16 cellular contexts compared by ENCODE assay signal in the genomic region with DNA sequence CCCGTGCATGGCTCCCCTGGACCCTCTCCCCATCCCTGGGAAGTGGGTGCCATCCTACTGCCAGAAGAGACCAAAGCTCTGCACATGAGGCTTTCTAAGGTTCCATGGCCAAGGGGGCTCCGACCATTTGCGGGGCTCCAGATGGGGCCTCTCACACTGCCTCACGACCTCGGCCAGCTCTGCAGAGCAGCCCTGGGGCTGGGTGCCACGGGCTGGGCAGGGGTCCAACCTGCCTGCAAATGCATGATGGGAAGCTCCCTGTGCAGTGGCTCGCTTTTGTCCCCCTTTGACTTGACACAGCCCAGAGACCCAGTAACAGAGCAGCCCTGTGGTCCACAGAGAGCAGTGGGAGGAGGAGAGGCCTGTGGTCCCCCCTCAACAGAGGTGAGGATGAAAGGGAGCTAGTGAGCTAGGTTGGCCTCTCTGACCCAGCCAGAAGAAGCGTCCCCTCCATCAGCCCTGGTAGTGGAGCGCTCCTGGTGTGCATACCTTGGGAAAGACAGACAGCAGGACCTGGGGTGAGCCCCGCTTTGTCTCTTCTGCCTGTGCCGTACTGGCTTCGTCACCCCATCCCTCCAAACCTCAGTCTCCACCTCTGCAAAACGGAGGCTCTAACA.
DNase-seq lines count a peak whose midpoint lies in the region; ATAC-seq and TF ChIP-seq lines count a peak whose summit lies in the region.
"Had no signal": no experiment of that assay in that cellular context is flagged by ENCODE, and none has a peak within 500 bp of the region (broad histone marks: within the 10 kb centered on the region; RNA-seq: fewer than 3 reads in every experiment).

No MANE protein-coding gene starts in this region.

- TF ChIP-seq POLR2A in right lobe of liver (IDR thresholded peaks at IDR 0.05): no peak

- H2AFZ ChIP-seq in trophoblast cell (ENCODE audit: insufficient read depth, low read length, poor library complexity): no peak overlapping the region

- WGBS in endodermal cell (ENCODE audit: insufficient coverage in 1 of 2, insufficient read length in 1 of 2), 2 experiments: 88 to 94% methylated on average over 8 to 13 of the region's 13 CpGs
- 62% methylated on average over 7 of the region's 13 CpGs for WGBS in right lobe of liver (ENCODE audit: insufficient coverage, low coverage, low lambda C conversion rate, missing lambda C conversion rate)
- WGBS in trophoblast cell (ENCODE audit: extremely low coverage, insufficient coverage, insufficient read length): no CpG with 5 or more reads among the region's 13 CpGs

- no peaks in the 10 kb centered on the region for H3K36me3 Mint-ChIP-seq in endodermal cell (ENCODE audit: low read depth)
- no peaks in the 10 kb centered on the region for H3K36me3 Mint-ChIP-seq in stimulated activated effector memory CD8-positive, alpha-beta T cell treated with anti-CD3 and anti-CD28 coated beads, Interleukin-12 subunit alpha, Interleukin-12 subunit beta, amount 100 ng/mL, for 72 hours
- H3K36me3 Mint-ChIP-seq: CD14-positive monocyte; CD4-positive, alpha-beta memory T cell had no signal

- H3K27ac ChIP-seq in C4-2B (peak overlapping the region; percentile 52), endodermal cell (ENCODE audit: low read depth, low read length) (no peak overlapping the region), right lobe of liver (no peak overlapping the region), trophoblast cell (ENCODE audit: low read depth, low read length) (no peak overlapping the region)
- H3K27ac ChIP-seq: 22Rv1, A549 had no signal

- H4K91ac ChIP-seq in trophoblast cell (ENCODE audit: low read depth, low read length): no peak overlapping the region

- DNase-seq in endodermal cell: peak; percentile 24
- DNase-seq in right lobe of liver: no peak
- DNase-seq in stimulated activated effector memory CD8-positive, alpha-beta T cell treated with anti-CD3 and anti-CD28 coated beads, Interleukin-12 subunit alpha, Interleukin-12 subunit beta, amount 100 ng/mL, for 72 hours (ENCODE audit: low spot score in 2 of 2): no peak
- no peak for DNase-seq in NCI-H69 (lab: John Stamatoyannopoulos, UW)
- DNase-seq in trophoblast cell: no peak
- DNase-seq: AML-193; Calu3; CD4-positive, alpha-beta memory T cell; DMS79 treated with DMSO at 0.1 percent for 48 hours; GF-D8; H9 had no signal

- H3K4me2 ChIP-seq in trophoblast cell (ENCODE audit: low read length): no peak overlapping the region
- H3K4me2 ChIP-seq: A549 had no signal

- H3K79me2 ChIP-seq in trophoblast cell (ENCODE audit: control insufficient read depth, insufficient read depth, low read length, poor library complexity): no peaks in the 10 kb centered on the region

- peaks cover 6% of the 10 kb centered on the region for H3K27me3 Mint-ChIP-seq in endodermal cell (ENCODE audit: insufficient read depth)

- peaks cover 2% of the 10 kb centered on the region for H3K79me1 ChIP-seq in trophoblast cell (ENCODE audit: low read length)

- TF ChIP-seq CTCF in C4-2B (conservative IDR thresholded peaks at IDR 0.05) (no peak), endodermal cell (conservative IDR thresholded peaks at IDR 0.05) (no peak), right lobe of liver (IDR thresholded peaks at IDR 0.05) (no peak)

- H3K9ac ChIP-seq in endodermal cell (ENCODE audit: extremely low read depth, low read length, poor library complexity, severe bottlenecking): no peak overlapping the region
- no peak overlapping the region for H3K9ac ChIP-seq in trophoblast cell (ENCODE audit: low read length)

- peak; percentile 2 to 42 (median 25) for ATAC-seq in right lobe of liver
- ATAC-seq in stimulated activated effector memory CD8-positive, alpha-beta T cell treated with anti-CD3 and anti-CD28 coated beads, Interleukin-12 subunit alpha, Interleukin-12 subunit beta, amount 100 ng/mL, for 72 hours: peak; percentile 2
- no peak for ATAC-seq in HG03457 (IDR thresholded peaks at IDR 0.05; ENCODE audit: unreplicated experiment)
- ATAC-seq: A549 had no signal

- H3K4me3 ChIP-seq in endodermal cell (ENCODE audit: low read length) (no peak overlapping the region), right lobe of liver (no peak overlapping the region), trophoblast cell (ENCODE audit: low read depth, low read length) (no peak overlapping the region)
- H3K4me3 ChIP-seq: A549 had no signal

- no peak overlapping the region for H3K18ac ChIP-seq in trophoblast cell (ENCODE audit: low read length)

- H3K27me3 ChIP-seq in endodermal cell (ENCODE audit: control insufficient read depth, insufficient read depth, low read length, poor library complexity, severe bottlenecking) (no peaks in the 10 kb centered on the region), right lobe of liver (no peaks in the 10 kb centered on the region), trophoblast cell (ENCODE audit: insufficient read depth, low read length) (no peaks in the 10 kb centered on the region)

- no peak overlapping the region for H2BK5ac ChIP-seq in trophoblast cell (ENCODE audit: low read depth, low read length, poor library complexity)

- no peak overlapping the region for H2BK12ac ChIP-seq in trophoblast cell (ENCODE audit: low read length)

- intact Hi-C loops in right lobe of liver (cut with DNase I): no loop called here

- H3K4me1 Mint-ChIP-seq in endodermal cell: peaks cover 22% of the 10 kb centered on the region
- H3K4me1 Mint-ChIP-seq in stimulated activated effector memory CD8-positive, alpha-beta T cell treated with anti-CD3 and anti-CD28 coated beads, Interleukin-12 subunit alpha, Interleukin-12 subunit beta, amount 100 ng/mL, for 72 hours: no peaks in the 10 kb centered on the region
- H3K4me1 Mint-ChIP-seq: CD14-positive monocyte had no signal

- H3K9me3 ChIP-seq in endodermal cell (ENCODE audit: control insufficient read depth, low read length) (no peaks in the 10 kb centered on the region), right lobe of liver (no peaks in the 10 kb centered on the region), trophoblast cell (ENCODE audit: insufficient read depth, low read depth, low read length) (no peaks in the 10 kb centered on the region)
- H3K9me3 ChIP-seq: A549 had no signal

- H2BK120ac ChIP-seq in trophoblast cell (ENCODE audit: insufficient read depth, low read length, poor library complexity): no peak overlapping the region

- H3K4me3 Mint-ChIP-seq in endodermal cell: no peak overlapping the region
- no peak overlapping the region for H3K4me3 Mint-ChIP-seq in stimulated activated effector memory CD8-positive, alpha-beta T cell treated with anti-CD3 and anti-CD28 coated beads, Interleukin-12 subunit alpha, Interleukin-12 subunit beta, amount 100 ng/mL, for 72 hours
- H3K4me3 Mint-ChIP-seq: CD14-positive monocyte; CD4-positive, alpha-beta memory T cell; H9 had no signal

- H3K27ac Mint-ChIP-seq in endodermal cell: no peak overlapping the region
- H3K27ac Mint-ChIP-seq in stimulated activated effector memory CD8-positive, alpha-beta T cell treated with anti-CD3 and anti-CD28 coated beads, Interleukin-12 subunit alpha, Interleukin-12 subunit beta, amount 100 ng/mL, for 72 hours: no peak overlapping the region
- H3K27ac Mint-ChIP-seq: CD14-positive monocyte; CD4-positive, alpha-beta memory T cell; H9 had no signal

- no peak overlapping the region for H3K23ac ChIP-seq in trophoblast cell (ENCODE audit: low read length)

- H3K4me1 ChIP-seq in endodermal cell (ENCODE audit: control insufficient read depth, insufficient read depth, low read length) (peaks cover 6% of the 10 kb centered on the region), right lobe of liver (peaks cover 0 to 45% (median 21%) of the 10 kb centered on the region in 4 donors), trophoblast cell (ENCODE audit: control insufficient read depth in 1 of 2, insufficient read depth in 2 of 2, low read length in 2 of 2) (peaks cover 23 to 27% of the 10 kb centered on the region in 2 experiments)
- H3K4me1 ChIP-seq: A549 had no signal

- H3K9me3 Mint-ChIP-seq in endodermal cell: no peaks in the 10 kb centered on the region
- H3K9me3 Mint-ChIP-seq in stimulated activated effector memory CD8-positive, alpha-beta T cell treated with anti-CD3 and anti-CD28 coated beads, Interleukin-12 subunit alpha, Interleukin-12 subunit beta, amount 100 ng/mL, for 72 hours: no peaks in the 10 kb centered on the region
- H3K9me3 Mint-ChIP-seq: H9 had no signal

- no peak overlapping the region for H3K14ac ChIP-seq in trophoblast cell (ENCODE audit: low read length)

- H3K4ac ChIP-seq in trophoblast cell (ENCODE audit: low read depth, low read length): no peak overlapping the region

- no peaks in the 10 kb centered on the region for H3K36me3 ChIP-seq in endodermal cell (ENCODE audit: control insufficient read depth, insufficient read depth, low read length)
- H3K36me3 ChIP-seq in right lobe of liver: no peaks in the 10 kb centered on the region
- no peaks in the 10 kb centered on the region for H3K36me3 ChIP-seq in trophoblast cell (ENCODE audit: control insufficient read depth in 1 of 2, insufficient read depth in 2 of 2, low read length in 2 of 2)

- H4K12ac ChIP-seq in trophoblast cell (ENCODE audit: low read depth, low read length): no peak overlapping the region

- H4K8ac ChIP-seq in trophoblast cell (ENCODE audit: low read depth, low read length): no peak overlapping the region

- H2AK5ac ChIP-seq in trophoblast cell (ENCODE audit: low read length): no peak overlapping the region
